ENCODE assay signal across 10 cellular contexts in the genomic region with DNA sequence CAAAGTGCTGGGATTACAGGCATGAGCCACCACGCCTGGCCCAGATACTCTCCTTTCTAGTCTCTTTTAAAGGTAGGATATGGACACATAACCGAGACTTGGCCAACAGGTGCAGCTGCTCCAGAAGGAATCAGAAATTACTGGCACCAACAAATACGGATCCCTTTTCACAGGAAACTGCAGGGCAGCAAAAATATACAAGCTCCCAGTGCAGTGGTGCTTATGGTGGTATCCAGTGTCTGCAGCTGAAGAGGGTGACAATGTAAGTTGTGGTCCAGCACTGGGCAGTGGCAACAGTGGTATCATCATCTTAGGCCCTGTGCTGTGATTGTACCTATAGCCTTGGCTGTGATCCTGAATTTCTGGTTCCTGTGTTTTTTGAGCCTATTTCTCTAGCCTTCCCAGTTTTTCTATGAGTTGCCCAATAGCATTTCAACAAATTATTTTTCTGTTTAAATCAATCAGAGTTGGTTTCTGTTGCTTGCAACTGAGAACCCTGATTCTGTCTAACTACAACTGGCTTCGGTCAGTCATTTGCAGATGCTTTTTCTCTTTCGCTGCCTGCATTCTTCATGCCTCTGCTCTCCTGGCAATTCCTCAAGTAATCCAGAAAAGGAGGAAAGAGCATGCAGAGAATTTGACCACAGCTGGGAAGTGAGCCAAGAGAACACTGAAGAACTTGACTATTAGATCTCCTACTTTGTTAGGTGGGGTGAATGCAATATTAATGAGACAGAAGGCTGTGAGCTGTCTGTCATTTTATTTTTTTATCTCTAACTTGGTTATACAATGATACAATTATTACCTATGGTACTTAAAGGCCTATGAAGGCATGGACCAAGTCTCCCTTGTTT. TPM values are rescaled to one million over a fixed set of nuclear protein-coding genes. Genes with fewer than 3 reads are reported as not detected.
DNase-seq lines count a peak whose midpoint lies in the region; ATAC-seq and TF ChIP-seq lines count a peak whose summit lies in the region.
"Had no signal": no experiment of that assay in that cellular context is flagged by ENCODE, and none has a peak within 500 bp of the region (broad histone marks: within the 10 kb centered on the region; RNA-seq: fewer than 3 reads in every experiment).

No MANE protein-coding gene starts in this region.

- in situ Hi-C loops in brain microvascular endothelial cell (cut with HindIII; ENCODE audit: low pct_ligation_motif_present, low sequenced_read_pairs): no loop called here

- H3K36me3 Mint-ChIP-seq in memory B cell: peaks cover 2% of the 10 kb centered on the region

- peak overlapping the region; percentile 54 for H3K27ac ChIP-seq in brain microvascular endothelial cell

- peak overlapping the region; percentile 14 for H3K27ac Mint-ChIP-seq in memory B cell

- no peak overlapping the region for H3K4me3 ChIP-seq in AG09309 (ENCODE audit: control insufficient read depth, low read depth, low read length)
- H3K4me3 ChIP-seq in brain microvascular endothelial cell (ENCODE audit: low read depth, low read length): no peak overlapping the region

- no peaks in the 10 kb centered on the region for H3K9me3 Mint-ChIP-seq in memory B cell
- H3K9me3 Mint-ChIP-seq: naive thymus-derived CD4-positive, alpha-beta T cell had no signal

- TF ChIP-seq CTCF in AG09309 (IDR thresholded peaks at IDR 0.05; ENCODE audit: control insufficient read depth, insufficient read depth, low read depth, low read length, missing control alignments) (no peak), brain microvascular endothelial cell (IDR thresholded peaks at IDR 0.05; ENCODE audit: low read depth, low read length, missing control alignments) (no peak)

- no peaks in the 10 kb centered on the region for H3K36me3 ChIP-seq in brain microvascular endothelial cell (replicated peaks)

- DNase-seq in AG09309 (ENCODE audit: low read depth) (peak; percentile 92), HT1080 (ENCODE audit: low read depth) (peak; percentile 87), brain microvascular endothelial cell (peak; percentile 96), memory B cell (ENCODE audit: low spot score in 2 of 2) (no peak), NCI-H2081 (lab: John Stamatoyannopoulos, UW) (no peak), NCI-H2081 treated with DMSO at 0.1 percent for 48 hours (lab: John Stamatoyannopoulos, UW) (no peak), NCI-H774 (lab: John Stamatoyannopoulos, UW) (no peak), NCI-H82 (lab: John Stamatoyannopoulos, UW) (no peak)
- DNase-seq: naive thymus-derived CD4-positive, alpha-beta T cell; OCI-M1 had no signal

- no peaks in the 10 kb centered on the region for H3K27me3 ChIP-seq in brain microvascular endothelial cell (replicated peaks)

- H3K4me3 Mint-ChIP-seq in memory B cell: no peak overlapping the region

- H3K27me3 Mint-ChIP-seq in memory B cell: no peaks in the 10 kb centered on the region
- H3K27me3 Mint-ChIP-seq: naive thymus-derived CD4-positive, alpha-beta T cell had no signal

- no peak for ATAC-seq in memory B cell (ENCODE audit: low read depth)
- ATAC-seq: naive thymus-derived CD4-positive, alpha-beta T cell had no signal

- H3K4me1 Mint-ChIP-seq in memory B cell: peaks cover 22% of the 10 kb centered on the region

RNA-seq across cellular contexts. Expression of a gene that starts 30.8 kb away (rescaled TPM):
- 29.2 and 36.8 TPM in 2 replicates for total RNA-seq in HT1080 (2014; rRNA removed; shearing (Covaris generic))
- polyA plus RNA-seq in HT1080 (2015; cell fraction: cytosol; rRNA removed): 18.1 and 22.1 TPM in 2 replicates
- polyA plus RNA-seq in HT1080 (2015; cell fraction: nucleus; rRNA removed): 38.9 and 39.9 TPM in 2 replicates

Comparison
In these comparisons a context has a peak if more than half of its experiments do, and no peak if none do; other contexts are left out.
1. DNase-seq: peak in AG09309 (single experiment), HT1080 (single experiment) and brain microvascular endothelial cell (single experiment); none in memory B cell (0 of 2), NCI-H2081 (0 of 2), NCI-H2081 treated with DMSO at 0.1 percent for 48 hours (single experiment), NCI-H774 (single experiment) and NCI-H82 (single experiment).